9 cellular contexts compared by ENCODE assay signal in genomic region chr6:165300401-165300800, GRCh38. TPM values are rescaled to one million over a fixed set of nuclear protein-coding genes. Genes with fewer than 3 reads are reported as not detected.
"Had no signal": no experiment of that assay in that cellular context is flagged by ENCODE, and none has a peak within 500 bp of the region (broad histone marks: within the 10 kb centered on the region; RNA-seq: fewer than 3 reads in every experiment).

No MANE protein-coding gene starts in this region.

- FAIRE-seq: G401.6, GM12878, GM12891, GM12892, GM18507, GM19239 had no signal

- H3K4me3 ChIP-seq: GM12878 had no signal

- DNase-seq: GDM1, GF-D8 had no signal

RNA-seq across cellular contexts. Expression of gene C6orf118, which starts 9.0 kb away (rescaled TPM):
- total RNA-seq: G401, GM12878 had no signal
- polyA plus RNA-seq: GM12878 had no signal
